Comparison of ENCODE assay signal across 1 cellular context in the genomic region with DNA sequence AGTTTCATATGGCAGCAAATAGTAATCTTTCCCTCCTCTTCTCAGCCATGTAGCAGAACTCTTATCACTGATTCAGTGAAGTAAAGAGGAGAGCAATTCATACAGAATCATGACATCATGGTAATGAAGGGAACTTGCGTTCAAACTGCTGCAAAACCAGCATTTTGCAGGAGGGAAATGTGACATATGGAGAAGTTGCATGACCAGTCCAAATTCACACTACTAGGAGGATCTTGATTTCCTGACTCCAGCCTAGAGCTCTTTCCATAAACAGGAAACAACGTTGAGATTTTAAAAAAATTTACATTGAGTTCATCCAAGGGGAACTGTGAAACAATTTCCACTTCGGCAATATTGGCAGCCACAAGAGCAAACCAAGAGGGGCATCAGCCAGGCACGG.
TF ChIP-seq lines count a peak whose summit lies in the region.

No MANE protein-coding gene starts in this region.

TF ChIP-seq in HEK293, 187 proteins besides CTCF, POLR2A, EP300 and RAD21 (continued from another document):
- TF ChIP-seq, protein P1, sequence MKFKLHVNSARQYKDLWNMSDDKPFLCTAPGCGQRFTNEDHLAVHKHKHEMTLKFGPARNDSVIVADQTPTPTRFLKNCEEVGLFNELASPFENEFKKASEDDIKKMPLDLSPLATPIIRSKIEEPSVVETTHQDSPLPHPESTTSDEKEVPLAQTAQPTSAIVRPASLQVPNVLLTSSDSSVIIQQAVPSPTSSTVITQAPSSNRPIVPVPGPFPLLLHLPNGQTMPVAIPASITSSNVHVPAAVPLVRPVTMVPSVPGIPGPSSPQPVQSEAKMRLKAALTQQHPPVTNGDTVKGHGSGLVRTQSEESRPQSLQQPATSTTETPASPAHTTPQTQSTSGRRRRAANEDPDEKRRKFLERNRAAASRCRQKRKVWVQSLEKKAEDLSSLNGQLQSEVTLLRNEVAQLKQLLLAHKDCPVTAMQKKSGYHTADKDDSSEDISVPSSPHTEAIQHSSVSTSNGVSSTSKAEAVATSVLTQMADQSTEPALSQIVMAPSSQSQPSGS (tag by site-specific recombination; IDR thresholded peaks at IDR 0.05; ENCODE audit: low read depth), result 0 out of 2 replicates have a peak, but pooled peaks have one; percentile 17
